Comparison of ENCODE assay signal across 8 cellular contexts in genomic region chr17:8186787-8187516, GRCh38. TPM values are rescaled to one million over a fixed set of nuclear protein-coding genes. Genes with fewer than 3 reads are reported as not detected.
DNase-seq lines count a peak whose midpoint lies in the region; ATAC-seq, FAIRE-seq and TF ChIP-seq lines count a peak whose summit lies in the region.

No MANE protein-coding gene starts in this region.

- H3K4me3 ChIP-seq in fibroblast of mammary gland (ENCODE audit: control insufficient read depth, low read depth, low read length) = peak overlapping the region; percentile 79

- peak; percentile 48 to 61 for ATAC-seq in activated T-cell treated with anti-CD3 and anti-CD28 coated beads, Interleukin-2, amount 50 U/mL, for 72 hours (replicated peaks in 1 of 2)
- ATAC-seq in naive thymus-derived CD8-positive, alpha-beta T cell = peak; percentile 36 to 58

- H3K36me3 Mint-ChIP-seq in activated T-cell treated with anti-CD3 and anti-CD28 coated beads, Interleukin-2, amount 50 U/mL, for 72 hours (ENCODE audit: insufficient read depth in 2 of 2) = no peaks in the 10 kb centered on the region
- H3K36me3 Mint-ChIP-seq in naive thymus-derived CD8-positive, alpha-beta T cell = no peaks in the 10 kb centered on the region

- H3K4me3 Mint-ChIP-seq in activated T-cell treated with anti-CD3 and anti-CD28 coated beads, Interleukin-2, amount 50 U/mL, for 72 hours = no peak overlapping the region
- no peak overlapping the region for H3K4me3 Mint-ChIP-seq in naive thymus-derived CD8-positive, alpha-beta T cell

- no peaks in the 10 kb centered on the region for H3K27me3 Mint-ChIP-seq in activated T-cell treated with anti-CD3 and anti-CD28 coated beads, Interleukin-2, amount 50 U/mL, for 72 hours (ENCODE audit: low read depth)
- H3K27me3 Mint-ChIP-seq in naive thymus-derived CD8-positive, alpha-beta T cell = no peaks in the 10 kb centered on the region

- H3K27ac Mint-ChIP-seq in activated T-cell treated with anti-CD3 and anti-CD28 coated beads, Interleukin-2, amount 50 U/mL, for 72 hours = no peak overlapping the region
- no peak overlapping the region for H3K27ac Mint-ChIP-seq in naive thymus-derived CD8-positive, alpha-beta T cell

- DNase-seq in AML-193 (lab: John Stamatoyannopoulos, UW) (peak; percentile 62 to 74), GM20000 (ENCODE audit: low spot score) (peak; percentile 74), Kasumi-1 (lab: John Stamatoyannopoulos, UW) (peak; percentile 80 to 88), RCC 7860 (ENCODE audit: low spot score) (peak; percentile 98), fibroblast of mammary gland (ENCODE audit: low read depth) (peak; percentile 95)
- peak; percentile 93 to 94 for DNase-seq in activated T-cell treated with anti-CD3 and anti-CD28 coated beads, Interleukin-2, amount 50 U/mL, for 72 hours
- DNase-seq in naive thymus-derived CD8-positive, alpha-beta T cell = peak; percentile 64 to 96 (median 92)
- peak; percentile 86 to 91 for DNase-seq in stimulated activated CD8-positive, alpha-beta memory T cell treated with anti-CD3 and anti-CD28 coated beads, Interleukin-7, amount 100 ng/mL, for 48 hours (ENCODE audit: extremely low read depth in 1 of 2, low read depth in 1 of 2)

- POLR2A ChIA-PET in naive thymus-derived CD8-positive, alpha-beta T cell (lab: Charles Lee) = interaction anchor here (1.2 to 26.2 kb wide), 14 partner anchors 10 to 500 kb away, joined by 3 to 1171 read pairs (median 14); partner anchors contain the start of genes ALOXE3, AURKB, CTC1 and HES7

- FAIRE-seq in RCC 7860 (lab: Jason Lieb, UNC) = peak; percentile 65

- TF ChIP-seq CTCF in GM20000 (IDR thresholded peaks at IDR 0.05; ENCODE audit: extremely low read depth, missing control alignments) = no peak
- TF ChIP-seq CTCF in fibroblast of mammary gland (conservative IDR thresholded peaks at IDR 0.05; ENCODE audit: control insufficient read depth, insufficient read depth, low read depth, low read length) = peak; percentile 38

- peaks cover 24% of the 10 kb centered on the region for H3K4me1 Mint-ChIP-seq in activated T-cell treated with anti-CD3 and anti-CD28 coated beads, Interleukin-2, amount 50 U/mL, for 72 hours (ENCODE audit: low read depth)
- H3K4me1 Mint-ChIP-seq in naive thymus-derived CD8-positive, alpha-beta T cell = peaks cover 10 to 24% (median 19%) of the 10 kb centered on the region in 4 donors

- H3K9me3 Mint-ChIP-seq in activated T-cell treated with anti-CD3 and anti-CD28 coated beads, Interleukin-2, amount 50 U/mL, for 72 hours = no peaks in the 10 kb centered on the region
- no peaks in the 10 kb centered on the region for H3K9me3 Mint-ChIP-seq in naive thymus-derived CD8-positive, alpha-beta T cell

RNA-seq across cellular contexts. Expression of gene BORCS6, which starts 3.0 kb away (rescaled TPM):
- total RNA-seq in activated T-cell treated with anti-CD3 and anti-CD28 coated beads, Interleukin-2, amount 50 U/mL, for 72 hours = 1 to 10 TPM; 9.6 TPM
- total RNA-seq in naive thymus-derived CD8-positive, alpha-beta T cell = 10 to 100 TPM; 15.1 to 15.5 TPM
- 10 to 100 TPM; 16.1 to 22.6 (median 16.9) TPM for polyA plus RNA-seq in naive thymus-derived CD8-positive, alpha-beta T cell

RNA-seq across cellular contexts. Expression of gene TMEM107, which starts 10.8 kb away (rescaled TPM):
- total RNA-seq in activated T-cell treated with anti-CD3 and anti-CD28 coated beads, Interleukin-2, amount 50 U/mL, for 72 hours = 10 to 100 TPM; 45.1 to 50.8 TPM
- 10 to 100 TPM; 17.2 to 19.4 TPM for total RNA-seq in naive thymus-derived CD8-positive, alpha-beta T cell
- polyA plus RNA-seq in naive thymus-derived CD8-positive, alpha-beta T cell = 10 to 100 TPM; 36.4 to 55.3 (median 41.9) TPM

RNA-seq across cellular contexts. Expression of gene AURKB, which starts 23.4 kb away (rescaled TPM):
- total RNA-seq in activated T-cell treated with anti-CD3 and anti-CD28 coated beads, Interleukin-2, amount 50 U/mL, for 72 hours = 100 to 1,000 TPM; 146 to 167 TPM
- not detected for total RNA-seq in naive thymus-derived CD8-positive, alpha-beta T cell
- not detected for polyA plus RNA-seq in naive thymus-derived CD8-positive, alpha-beta T cell

RNA-seq across cellular contexts. Expression of gene VAMP2, which starts 24.2 kb away (rescaled TPM):
- 10 to 100 TPM; 71.3 to 73.6 TPM for total RNA-seq in activated T-cell treated with anti-CD3 and anti-CD28 coated beads, Interleukin-2, amount 50 U/mL, for 72 hours
- 100 to 1,000 TPM; 219 to 238 TPM for total RNA-seq in naive thymus-derived CD8-positive, alpha-beta T cell
- polyA plus RNA-seq in naive thymus-derived CD8-positive, alpha-beta T cell = 10 to 100 TPM; 50.4 to 84.2 (median 64.4) TPM

RNA-seq across cellular contexts. Expression of gene PER1, which starts 34.7 kb away (rescaled TPM):
- 10 to 100 TPM; 58.2 to 78.5 TPM for total RNA-seq in activated T-cell treated with anti-CD3 and anti-CD28 coated beads, Interleukin-2, amount 50 U/mL, for 72 hours
- total RNA-seq in naive thymus-derived CD8-positive, alpha-beta T cell = 100 to 1,000 TPM; 148 to 153 TPM
- polyA plus RNA-seq in naive thymus-derived CD8-positive, alpha-beta T cell = 10 to 100 TPM in 2 of 3 donors, 1 to 10 TPM in 1; 6.1 to 11.4 (median 10.7) TPM

Comparison
In these comparisons a context has a peak if more than half of its experiments do, and no peak if none do; other contexts are left out.
1. Peak in every context shown above with its lines: DNase-seq, ATAC-seq and H3K4me3 ChIP-seq.
2. RNA of gene AURKB, which starts 23.4 kb away (total RNA-seq): 146 to 167 TPM in activated T-cell treated with anti-CD3 and anti-CD28 coated beads, Interleukin-2, amount 50 U/mL, for 72 hours; not detected in naive thymus-derived CD8-positive, alpha-beta T cell; every median in the first group is over 100 times any median in the second.